8 cellular contexts compared by ENCODE assay signal in genomic region chr4:94406668-94407437, GRCh38. TPM values are rescaled to one million over a fixed set of nuclear protein-coding genes. Genes with fewer than 3 reads are reported as not detected.
A peak's percentile ranks its signal among the peaks of the same experiment; 100 is the strongest.
DNase-seq lines count a peak whose midpoint lies in the region; ATAC-seq, FAIRE-seq and TF ChIP-seq lines count a peak whose summit lies in the region.

No MANE protein-coding gene starts in this region.

- no peak overlapping the region for H2BK5ac ChIP-seq in trophoblast cell (ENCODE audit: low read depth, low read length, poor library complexity)

- DNase-seq in D721Med (ENCODE audit: insufficient read length, low spot score): no peak
- DNase-seq in KBM-7: peak; percentile 76
- DNase-seq in RKO (ENCODE audit: low spot score): peak; percentile 70
- peak; percentile 42 for DNase-seq in activated gamma-delta T cell treated with anti-CD3 and anti-CD28 coated beads, Interleukin-2, amount 50 U/mL, for 16 hours (ENCODE audit: low read depth)
- DNase-seq in glomerular endothelial cell (ENCODE audit: extremely low read depth, low read depth, low spot score): peak; percentile 89
- peak; percentile 85 to 95 for DNase-seq in trophoblast cell
- peak; percentile 81 for DNase-seq in ureter (ENCODE audit: low spot score)

- no peak overlapping the region for H4K8ac ChIP-seq in trophoblast cell (ENCODE audit: low read depth, low read length)

- no peak overlapping the region for H3K9ac ChIP-seq in trophoblast cell (ENCODE audit: low read length)

- no peak overlapping the region for H2AK5ac ChIP-seq in trophoblast cell (ENCODE audit: low read length)

- peak; percentile 53 for FAIRE-seq in D721Med (lab: Jason Lieb, UNC)

- no peak overlapping the region for H3K4ac ChIP-seq in trophoblast cell (ENCODE audit: low read depth, low read length)

- peaks cover 0 to 2% of the 10 kb centered on the region in 2 experiments for H3K4me1 ChIP-seq in trophoblast cell (ENCODE audit: control insufficient read depth in 1 of 2, insufficient read depth in 2 of 2, low read length in 2 of 2)

- ATAC-seq in GM21367 (IDR thresholded peaks at IDR 0.05; ENCODE audit: unreplicated experiment): peak; percentile 84

- in situ Hi-C loops in KBM-7 (cut with MboI; ENCODE audit: low pct_unique_long_range_greater_than_20kb, low sequenced_read_pairs): loop anchor here (10.0 kb wide), 1 partner anchor 188 kb away; no protein-coding TSS in a partner anchor

- no peaks in the 10 kb centered on the region for H3K9me3 ChIP-seq in trophoblast cell (ENCODE audit: insufficient read depth, low read depth, low read length)

- no peak overlapping the region for H3K4me2 ChIP-seq in trophoblast cell (ENCODE audit: low read length)

- H4K91ac ChIP-seq in trophoblast cell (ENCODE audit: low read depth, low read length): no peak overlapping the region

- H3K18ac ChIP-seq in trophoblast cell (ENCODE audit: low read length): no peak overlapping the region

- no peaks in the 10 kb centered on the region for H3K79me1 ChIP-seq in trophoblast cell (ENCODE audit: low read length)

- H3K4me3 ChIP-seq in trophoblast cell (ENCODE audit: low read depth, low read length): no peak overlapping the region

- no peak overlapping the region for H2BK120ac ChIP-seq in trophoblast cell (ENCODE audit: insufficient read depth, low read length, poor library complexity)

- no peak overlapping the region for H3K23ac ChIP-seq in trophoblast cell (ENCODE audit: low read length)

- TF ChIP-seq CTCF in D721Med (IDR thresholded peaks at IDR 0.05; ENCODE audit: insufficient read depth, missing control alignments): peak; percentile 87

- no peak overlapping the region for H2BK12ac ChIP-seq in trophoblast cell (ENCODE audit: low read length)

- H3K27me3 ChIP-seq in trophoblast cell (ENCODE audit: insufficient read depth, low read length): no peaks in the 10 kb centered on the region

- no peak overlapping the region for H3K14ac ChIP-seq in trophoblast cell (ENCODE audit: low read length)

- no peak overlapping the region for H4K12ac ChIP-seq in trophoblast cell (ENCODE audit: low read depth, low read length)

- no CpG with 5 or more reads among the region's 10 CpGs for WGBS in trophoblast cell (ENCODE audit: extremely low coverage, insufficient coverage, insufficient read length)

- no peak overlapping the region for H2AFZ ChIP-seq in trophoblast cell (ENCODE audit: insufficient read depth, low read length, poor library complexity)

- H3K36me3 ChIP-seq in trophoblast cell (ENCODE audit: control insufficient read depth in 1 of 2, insufficient read depth in 2 of 2, low read length in 2 of 2): no peaks in the 10 kb centered on the region

- H3K79me2 ChIP-seq in trophoblast cell (ENCODE audit: control insufficient read depth, insufficient read depth, low read length, poor library complexity): no peaks in the 10 kb centered on the region

- H3K27ac ChIP-seq in trophoblast cell (ENCODE audit: low read depth, low read length): no peak overlapping the region

RNA-seq across cellular contexts. Expression of gene PDLIM5, which starts 44.9 kb away (rescaled TPM):
- total RNA-seq in glomerular endothelial cell: 71.2 and 168 TPM in 2 replicates
- polyA plus RNA-seq in trophoblast cell (2013): 59.1 and 59.8 TPM in 2 replicates
- total RNA-seq in ureter: 210 TPM
